ENCODE assay signal across 1 cellular context in the genomic region with DNA sequence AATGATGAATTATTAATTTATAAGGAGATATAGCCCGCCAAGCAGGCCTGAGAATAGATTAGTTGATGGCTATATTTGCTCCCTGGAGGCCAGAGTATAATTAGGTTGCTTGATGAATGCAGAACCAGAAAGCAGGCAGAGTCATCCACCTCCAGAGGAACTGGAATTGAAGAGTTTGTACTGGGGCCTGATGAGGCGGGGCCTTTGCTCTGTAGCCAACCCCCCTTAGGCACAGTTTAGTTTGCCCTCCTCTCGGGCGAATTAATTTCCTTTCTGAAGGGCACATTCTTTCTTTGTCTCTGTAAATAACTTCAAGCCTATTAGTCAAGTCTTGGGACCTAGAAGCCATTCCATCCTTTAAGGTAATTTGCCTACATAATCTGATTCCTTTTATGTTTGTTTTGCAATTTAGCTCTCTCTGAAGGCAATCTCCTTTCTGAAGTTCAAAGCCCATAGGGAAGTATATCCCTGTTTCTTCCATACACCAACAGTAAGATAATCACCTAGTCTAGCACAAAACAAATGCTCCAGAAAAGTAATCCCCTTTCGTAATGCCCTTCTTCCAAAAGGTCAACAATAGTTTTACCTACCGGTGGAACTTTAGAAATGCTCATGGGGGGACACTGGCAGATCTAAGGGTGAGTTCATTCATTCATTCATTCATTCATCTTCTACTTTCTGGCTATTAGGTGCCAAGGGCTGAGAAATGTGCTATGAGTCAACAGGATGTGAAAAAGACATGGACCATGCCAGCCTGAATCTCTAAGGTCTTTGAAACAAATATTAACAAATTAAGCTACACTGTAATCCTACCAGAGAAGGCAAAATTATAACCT.
TF ChIP-seq lines count a peak whose summit lies in the region.

No MANE protein-coding gene starts in this region.

TF ChIP-seq in HepG2, 621 proteins besides CTCF, POLR2A, EP300 and RAD21 (continued from another document and continues in another):
- TF ChIP-seq CREB1 (IDR thresholded peaks at IDR 0.05) (no peak), CREB1 (CRISPR knock-in tag; IDR thresholded peaks at IDR 0.05) (no peak), ISX (CRISPR knock-in tag; conservative IDR thresholded peaks at IDR 0.05) (no peak), ZNF333 (CRISPR knock-in tag; IDR thresholded peaks at IDR 0.05; ENCODE audit: borderline replicate concordance) (no peak), ISL2 (CRISPR knock-in tag; IDR thresholded peaks at IDR 0.05) (peak; percentile 54), ZNF331 (CRISPR knock-in tag; IDR thresholded peaks at IDR 0.05) (0 out of 2 replicates have a peak, but pooled peaks have one; percentile 19), FOXJ3 (CRISPR knock-in tag; IDR thresholded peaks at IDR 0.05; ENCODE audit: borderline replicate concordance) (0 out of 2 replicates have a peak, but pooled peaks have one; percentile 26), SMYD3 (CRISPR knock-in tag; IDR thresholded peaks at IDR 0.05) (no peak), NCOR1 (IDR thresholded peaks at IDR 0.05; ENCODE audit: borderline replicate concordance, low read length) (peak; percentile 42; the same call in 1 of the 2 replicates), SP4 (CRISPR knock-in tag; IDR thresholded peaks at IDR 0.05) (no peak), SALL1 (CRISPR knock-in tag; IDR thresholded peaks at IDR 0.05) (no peak), GPN1 (CRISPR knock-in tag; IDR thresholded peaks at IDR 0.05; ENCODE audit: borderline replicate concordance) (no peak), FOXA1 (IDR thresholded peaks at IDR 0.05) (no peak), FOXA1 (CRISPR knock-in tag; IDR thresholded peaks at IDR 0.05) (peak; percentile 23; the same call in 1 of the 2 replicates), KLF15 (CRISPR knock-in tag; IDR thresholded peaks at IDR 0.05; ENCODE audit: borderline replicate concordance) (no peak), ZNF747 (CRISPR knock-in tag; IDR thresholded peaks at IDR 0.05; ENCODE audit: borderline replicate concordance) (no peak), GATAD2A (CRISPR knock-in tag; IDR thresholded peaks at IDR 0.05) (peak; percentile 35; the same call in 1 of the 2 replicates), ZNF816 (CRISPR knock-in tag; IDR thresholded peaks at IDR 0.05; ENCODE audit: borderline replicate concordance) (no peak), ZNF496 (CRISPR knock-in tag; IDR thresholded peaks at IDR 0.05; ENCODE audit: insufficient replicate concordance) (no peak), IKZF4 (CRISPR knock-in tag; IDR thresholded peaks at IDR 0.05; ENCODE audit: borderline replicate concordance, low read depth, not compliant biosample characterization) (no peak), NR2F6 (IDR thresholded peaks at IDR 0.05) (peak; percentile 19; the same call in 1 of the 2 replicates), NR2F6 (CRISPR knock-in tag; IDR thresholded peaks at IDR 0.05) (no peak), ELF1 (CRISPR knock-in tag; IDR thresholded peaks at IDR 0.05) (no peak), MAFK (conservative IDR thresholded peaks at IDR 0.05 in 1 of 2, IDR thresholded peaks at IDR 0.05 in 1 of 2; ENCODE audit: low read length in 2 of 2) (no peak), ZFP62 (CRISPR knock-in tag; IDR thresholded peaks at IDR 0.05) (no peak), SOX5 (CRISPR knock-in tag; IDR thresholded peaks at IDR 0.05; ENCODE audit: borderline replicate concordance) (0 out of 2 replicates have a peak, but pooled peaks have one; percentile 19), NCOA2 (CRISPR knock-in tag; IDR thresholded peaks at IDR 0.05) (peak; percentile 48; the same call in 1 of the 2 replicates), ZNF850 (CRISPR knock-in tag; conservative IDR thresholded peaks at IDR 0.05) (no peak), ZNF605 (CRISPR knock-in tag; IDR thresholded peaks at IDR 0.05) (no peak), ZNF264 (CRISPR knock-in tag; IDR thresholded peaks at IDR 0.05) (no peak)
- TF ChIP-seq, protein P1, sequence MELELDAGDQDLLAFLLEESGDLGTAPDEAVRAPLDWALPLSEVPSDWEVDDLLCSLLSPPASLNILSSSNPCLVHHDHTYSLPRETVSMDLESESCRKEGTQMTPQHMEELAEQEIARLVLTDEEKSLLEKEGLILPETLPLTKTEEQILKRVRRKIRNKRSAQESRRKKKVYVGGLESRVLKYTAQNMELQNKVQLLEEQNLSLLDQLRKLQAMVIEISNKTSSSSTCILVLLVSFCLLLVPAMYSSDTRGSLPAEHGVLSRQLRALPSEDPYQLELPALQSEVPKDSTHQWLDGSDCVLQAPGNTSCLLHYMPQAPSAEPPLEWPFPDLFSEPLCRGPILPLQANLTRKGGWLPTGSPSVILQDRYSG (CRISPR knock-in tag; IDR thresholded peaks at IDR 0.05) = no peak
- TF ChIP-seq, protein P2, sequence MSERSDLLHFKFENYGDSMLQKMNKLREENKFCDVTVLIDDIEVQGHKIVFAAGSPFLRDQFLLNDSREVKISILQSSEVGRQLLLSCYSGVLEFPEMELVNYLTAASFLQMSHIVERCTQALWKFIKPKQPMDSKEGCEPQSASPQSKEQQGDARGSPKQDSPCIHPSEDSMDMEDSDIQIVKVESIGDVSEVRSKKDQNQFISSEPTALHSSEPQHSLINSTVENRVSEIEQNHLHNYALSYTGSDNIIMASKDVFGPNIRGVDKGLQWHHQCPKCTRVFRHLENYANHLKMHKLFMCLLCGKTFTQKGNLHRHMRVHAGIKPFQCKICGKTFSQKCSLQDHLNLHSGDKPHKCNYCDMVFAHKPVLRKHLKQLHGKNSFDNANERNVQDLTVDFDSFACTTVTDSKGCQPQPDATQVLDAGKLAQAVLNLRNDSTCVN (CRISPR knock-in tag; IDR thresholded peaks at IDR 0.05; ENCODE audit: borderline replicate concordance) = peak; percentile 79; the same call in 1 of the 2 replicates
- TF ChIP-seq, protein P3, sequence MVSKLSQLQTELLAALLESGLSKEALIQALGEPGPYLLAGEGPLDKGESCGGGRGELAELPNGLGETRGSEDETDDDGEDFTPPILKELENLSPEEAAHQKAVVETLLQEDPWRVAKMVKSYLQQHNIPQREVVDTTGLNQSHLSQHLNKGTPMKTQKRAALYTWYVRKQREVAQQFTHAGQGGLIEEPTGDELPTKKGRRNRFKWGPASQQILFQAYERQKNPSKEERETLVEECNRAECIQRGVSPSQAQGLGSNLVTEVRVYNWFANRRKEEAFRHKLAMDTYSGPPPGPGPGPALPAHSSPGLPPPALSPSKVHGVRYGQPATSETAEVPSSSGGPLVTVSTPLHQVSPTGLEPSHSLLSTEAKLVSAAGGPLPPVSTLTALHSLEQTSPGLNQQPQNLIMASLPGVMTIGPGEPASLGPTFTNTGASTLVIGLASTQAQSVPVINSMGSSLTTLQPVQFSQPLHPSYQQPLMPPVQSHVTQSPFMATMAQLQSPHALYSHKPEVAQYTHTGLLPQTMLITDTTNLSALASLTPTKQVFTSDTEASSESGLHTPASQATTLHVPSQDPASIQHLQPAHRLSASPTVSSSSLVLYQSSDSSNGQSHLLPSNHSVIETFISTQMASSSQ (IDR thresholded peaks at IDR 0.05; ENCODE audit: low read depth) = no peak
- TF ChIP-seq, protein P3 (CRISPR knock-in tag; IDR thresholded peaks at IDR 0.05; ENCODE audit: borderline replicate concordance) = peak; percentile 64; the same call in 1 of the 2 replicates
- TF ChIP-seq, protein P4, sequence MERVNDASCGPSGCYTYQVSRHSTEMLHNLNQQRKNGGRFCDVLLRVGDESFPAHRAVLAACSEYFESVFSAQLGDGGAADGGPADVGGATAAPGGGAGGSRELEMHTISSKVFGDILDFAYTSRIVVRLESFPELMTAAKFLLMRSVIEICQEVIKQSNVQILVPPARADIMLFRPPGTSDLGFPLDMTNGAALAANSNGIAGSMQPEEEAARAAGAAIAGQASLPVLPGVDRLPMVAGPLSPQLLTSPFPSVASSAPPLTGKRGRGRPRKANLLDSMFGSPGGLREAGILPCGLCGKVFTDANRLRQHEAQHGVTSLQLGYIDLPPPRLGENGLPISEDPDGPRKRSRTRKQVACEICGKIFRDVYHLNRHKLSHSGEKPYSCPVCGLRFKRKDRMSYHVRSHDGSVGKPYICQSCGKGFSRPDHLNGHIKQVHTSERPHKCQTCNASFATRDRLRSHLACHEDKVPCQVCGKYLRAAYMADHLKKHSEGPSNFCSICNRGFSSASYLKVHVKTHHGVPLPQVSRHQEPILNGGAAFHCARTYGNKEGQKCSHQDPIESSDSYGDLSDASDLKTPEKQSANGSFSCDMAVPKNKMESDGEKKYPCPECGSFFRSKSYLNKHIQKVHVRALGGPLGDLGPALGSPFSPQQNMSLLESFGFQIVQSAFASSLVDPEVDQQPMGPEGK (CRISPR knock-in tag; IDR thresholded peaks at IDR 0.05) = peak; percentile 29; the same call in 1 of the 2 replicates
- TF ChIP-seq, protein P5, sequence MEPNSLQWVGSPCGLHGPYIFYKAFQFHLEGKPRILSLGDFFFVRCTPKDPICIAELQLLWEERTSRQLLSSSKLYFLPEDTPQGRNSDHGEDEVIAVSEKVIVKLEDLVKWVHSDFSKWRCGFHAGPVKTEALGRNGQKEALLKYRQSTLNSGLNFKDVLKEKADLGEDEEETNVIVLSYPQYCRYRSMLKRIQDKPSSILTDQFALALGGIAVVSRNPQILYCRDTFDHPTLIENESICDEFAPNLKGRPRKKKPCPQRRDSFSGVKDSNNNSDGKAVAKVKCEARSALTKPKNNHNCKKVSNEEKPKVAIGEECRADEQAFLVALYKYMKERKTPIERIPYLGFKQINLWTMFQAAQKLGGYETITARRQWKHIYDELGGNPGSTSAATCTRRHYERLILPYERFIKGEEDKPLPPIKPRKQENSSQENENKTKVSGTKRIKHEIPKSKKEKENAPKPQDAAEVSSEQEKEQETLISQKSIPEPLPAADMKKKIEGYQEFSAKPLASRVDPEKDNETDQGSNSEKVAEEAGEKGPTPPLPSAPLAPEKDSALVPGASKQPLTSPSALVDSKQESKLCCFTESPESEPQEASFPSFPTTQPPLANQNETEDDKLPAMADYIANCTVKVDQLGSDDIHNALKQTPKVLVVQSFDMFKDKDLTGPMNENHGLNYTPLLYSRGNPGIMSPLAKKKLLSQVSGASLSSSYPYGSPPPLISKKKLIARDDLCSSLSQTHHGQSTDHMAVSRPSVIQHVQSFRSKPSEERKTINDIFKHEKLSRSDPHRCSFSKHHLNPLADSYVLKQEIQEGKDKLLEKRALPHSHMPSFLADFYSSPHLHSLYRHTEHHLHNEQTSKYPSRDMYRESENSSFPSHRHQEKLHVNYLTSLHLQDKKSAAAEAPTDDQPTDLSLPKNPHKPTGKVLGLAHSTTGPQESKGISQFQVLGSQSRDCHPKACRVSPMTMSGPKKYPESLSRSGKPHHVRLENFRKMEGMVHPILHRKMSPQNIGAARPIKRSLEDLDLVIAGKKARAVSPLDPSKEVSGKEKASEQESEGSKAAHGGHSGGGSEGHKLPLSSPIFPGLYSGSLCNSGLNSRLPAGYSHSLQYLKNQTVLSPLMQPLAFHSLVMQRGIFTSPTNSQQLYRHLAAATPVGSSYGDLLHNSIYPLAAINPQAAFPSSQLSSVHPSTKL (CRISPR knock-in tag; IDR thresholded peaks at IDR 0.05) = peak; percentile 54
- TF ChIP-seq, protein P6, sequence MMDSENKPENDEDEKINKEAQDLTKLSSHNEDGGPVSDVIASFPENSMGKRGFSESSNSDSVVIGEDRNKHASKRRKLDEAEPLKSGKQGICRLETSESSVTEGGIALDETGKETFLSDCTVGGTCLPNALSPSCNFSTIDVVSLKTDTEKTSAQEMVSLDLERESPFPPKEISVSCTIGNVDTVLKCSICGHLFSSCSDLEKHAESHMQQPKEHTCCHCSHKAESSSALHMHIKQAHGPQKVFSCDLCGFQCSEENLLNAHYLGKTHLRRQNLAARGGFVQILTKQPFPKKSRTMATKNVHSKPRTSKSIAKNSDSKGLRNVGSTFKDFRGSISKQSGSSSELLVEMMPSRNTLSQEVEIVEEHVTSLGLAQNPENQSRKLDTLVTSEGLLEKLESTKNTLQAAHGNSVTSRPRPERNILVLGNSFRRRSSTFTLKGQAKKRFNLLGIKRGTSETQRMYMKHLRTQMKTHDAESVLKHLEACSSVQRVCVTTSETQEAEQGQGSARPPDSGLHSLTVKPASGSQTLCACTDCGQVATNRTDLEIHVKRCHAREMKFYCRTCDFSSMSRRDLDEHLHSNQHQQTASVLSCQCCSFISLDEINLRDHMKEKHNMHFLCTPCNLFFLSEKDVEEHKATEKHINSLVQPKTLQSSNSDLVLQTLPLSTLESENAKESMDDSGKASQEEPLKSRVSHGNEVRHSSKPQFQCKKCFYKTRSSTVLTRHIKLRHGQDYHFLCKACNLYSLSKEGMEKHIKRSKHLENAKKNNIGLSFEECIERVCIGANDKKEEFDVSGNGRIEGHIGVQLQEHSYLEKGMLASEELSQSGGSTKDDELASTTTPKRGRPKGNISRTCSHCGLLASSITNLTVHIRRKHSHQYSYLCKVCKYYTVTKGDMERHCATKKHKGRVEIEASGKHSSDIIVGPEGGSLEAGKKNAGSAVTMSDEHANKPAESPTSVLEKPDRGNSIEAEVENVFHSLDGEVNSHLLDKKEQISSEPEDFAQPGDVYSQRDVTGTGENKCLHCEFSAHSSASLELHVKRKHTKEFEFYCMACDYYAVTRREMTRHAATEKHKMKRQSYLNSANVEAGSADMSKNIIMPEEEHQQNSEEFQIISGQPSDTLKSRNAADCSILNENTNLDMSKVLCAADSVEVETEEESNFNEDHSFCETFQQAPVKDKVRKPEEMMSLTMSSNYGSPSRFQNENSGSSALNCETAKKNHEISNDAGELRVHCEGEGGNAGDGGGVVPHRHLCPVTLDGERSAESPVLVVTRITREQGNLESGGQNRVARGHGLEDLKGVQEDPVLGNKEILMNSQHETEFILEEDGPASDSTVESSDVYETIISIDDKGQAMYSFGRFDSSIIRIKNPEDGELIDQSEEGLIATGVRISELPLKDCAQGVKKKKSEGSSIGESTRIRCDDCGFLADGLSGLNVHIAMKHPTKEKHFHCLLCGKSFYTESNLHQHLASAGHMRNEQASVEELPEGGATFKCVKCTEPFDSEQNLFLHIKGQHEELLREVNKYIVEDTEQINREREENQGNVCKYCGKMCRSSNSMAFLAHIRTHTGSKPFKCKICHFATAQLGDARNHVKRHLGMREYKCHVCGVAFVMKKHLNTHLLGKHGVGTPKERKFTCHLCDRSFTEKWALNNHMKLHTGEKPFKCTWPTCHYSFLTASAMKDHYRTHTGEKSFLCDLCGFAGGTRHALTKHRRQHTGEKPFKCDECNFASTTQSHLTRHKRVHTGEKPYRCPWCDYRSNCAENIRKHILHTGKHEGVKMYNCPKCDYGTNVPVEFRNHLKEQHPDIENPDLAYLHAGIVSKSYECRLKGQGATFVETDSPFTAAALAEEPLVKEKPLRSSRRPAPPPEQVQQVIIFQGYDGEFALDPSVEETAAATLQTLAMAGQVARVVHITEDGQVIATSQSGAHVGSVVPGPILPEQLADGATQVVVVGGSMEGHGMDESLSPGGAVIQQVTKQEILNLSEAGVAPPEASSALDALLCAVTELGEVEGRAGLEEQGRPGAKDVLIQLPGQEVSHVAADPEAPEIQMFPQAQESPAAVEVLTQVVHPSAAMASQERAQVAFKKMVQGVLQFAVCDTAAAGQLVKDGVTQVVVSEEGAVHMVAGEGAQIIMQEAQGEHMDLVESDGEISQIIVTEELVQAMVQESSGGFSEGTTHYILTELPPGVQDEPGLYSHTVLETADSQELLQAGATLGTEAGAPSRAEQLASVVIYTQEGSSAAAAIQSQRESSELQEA (CRISPR knock-in tag; IDR thresholded peaks at IDR 0.05; ENCODE audit: not compliant biosample characterization) = no peak
